Comparison of ENCODE assay signal across 10 cellular contexts in the genomic region with DNA sequence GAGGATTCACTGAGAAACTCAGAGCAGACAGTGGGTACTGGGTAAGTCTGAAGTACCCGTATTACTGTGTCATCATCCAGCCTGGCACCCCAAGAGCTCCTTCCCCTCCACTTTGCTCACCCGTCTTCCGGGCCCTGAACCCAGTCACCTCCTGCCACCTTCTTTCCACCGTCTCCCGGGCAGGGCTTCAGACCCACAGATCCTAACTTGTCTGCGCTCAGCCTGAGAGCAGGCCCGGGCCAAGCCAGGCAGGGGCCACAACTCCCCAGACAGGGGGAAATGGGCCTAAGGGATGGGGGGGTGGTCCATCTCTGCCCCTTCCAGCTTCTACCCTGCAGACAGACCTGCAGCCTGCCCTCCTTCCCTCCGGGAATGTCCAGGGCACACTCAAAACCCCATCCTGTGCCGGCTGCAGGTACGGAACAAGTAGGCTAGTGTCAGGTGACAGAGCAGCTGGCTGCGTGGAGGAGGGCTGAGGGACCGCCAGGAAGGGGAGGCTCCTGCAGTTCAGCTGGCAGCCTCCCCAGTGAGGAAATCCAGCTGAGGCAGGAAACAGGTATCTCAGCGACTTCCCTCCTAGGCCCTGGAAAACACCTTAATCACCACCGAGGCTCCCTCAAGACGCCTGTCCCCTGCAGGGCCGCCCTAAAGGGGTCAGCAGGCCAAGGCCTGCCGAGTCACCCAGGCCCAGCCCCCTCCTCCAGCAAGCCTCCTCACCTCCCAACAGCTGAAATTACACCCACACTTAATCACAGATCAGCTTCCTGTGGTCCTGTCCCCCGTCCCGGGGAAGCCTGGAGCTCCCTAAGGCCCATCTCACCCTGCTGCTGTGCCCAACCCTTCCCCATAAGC. TPM values are rescaled to one million over a fixed set of nuclear protein-coding genes. Genes with fewer than 3 reads are reported as not detected.
DNase-seq lines count a peak whose midpoint lies in the region; ATAC-seq and TF ChIP-seq lines count a peak whose summit lies in the region.
"Had no signal": no experiment of that assay in that cellular context is flagged by ENCODE, and none has a peak within 500 bp of the region (broad histone marks: within the 10 kb centered on the region; RNA-seq: fewer than 3 reads in every experiment).

No MANE protein-coding gene starts in this region.

- H3K27me3 ChIP-seq in adipocyte (replicated peaks; ENCODE audit: control insufficient read depth, insufficient read depth, low read length), result no peaks in the 10 kb centered on the region
- H3K27me3 ChIP-seq in kidney epithelial cell (ENCODE audit: control insufficient read depth, insufficient read depth, low read length), result no peaks in the 10 kb centered on the region
- no peaks in the 10 kb centered on the region for H3K27me3 ChIP-seq in thyroid gland

- H3K9ac ChIP-seq in adipocyte (ENCODE audit: low read length), result peak overlapping the region; percentile 96

- H3K36me3 ChIP-seq in adipocyte (ENCODE audit: control insufficient read depth, insufficient read depth, low read length, severe bottlenecking), result peaks cover 15% of the 10 kb centered on the region
- peaks cover 3% of the 10 kb centered on the region for H3K36me3 ChIP-seq in kidney epithelial cell (ENCODE audit: control insufficient read depth, insufficient read depth, low read length)
- no peaks in the 10 kb centered on the region for H3K36me3 ChIP-seq in thyroid gland

- peak overlapping the region; percentile 89 to 98 (median 95) for H3K27ac ChIP-seq in thyroid gland
- H3K27ac ChIP-seq: HL-60 had no signal

- TF ChIP-seq POLR2A in thyroid gland (IDR thresholded peaks at IDR 0.05), result peak in 1 of 2 donors; percentile 80

- intact Hi-C loops in thyroid gland (cut with DNase I), result no loop called here

- H3K9me3 ChIP-seq in adipocyte (ENCODE audit: control insufficient read depth, low read length), result no peaks in the 10 kb centered on the region
- H3K9me3 ChIP-seq in thyroid gland, result no peaks in the 10 kb centered on the region

- no peak for TF ChIP-seq CTCF in kidney epithelial cell (IDR thresholded peaks at IDR 0.05; ENCODE audit: insufficient read depth, low read length, poor library complexity, severe bottlenecking)
- no peak for TF ChIP-seq CTCF in thyroid gland (IDR thresholded peaks at IDR 0.05)

- no peak for ATAC-seq in HG03280 (IDR thresholded peaks at IDR 0.05; ENCODE audit: unreplicated experiment)
- ATAC-seq in GM18858 (IDR thresholded peaks at IDR 0.05; ENCODE audit: unreplicated experiment), result no peak

- 32 to 37% methylated on average over 16 to 19 of the region's 19 CpGs for WGBS in thyroid gland, 2 donors

- peak; percentile 53 for DNase-seq in NCI-H146 (lab: John Stamatoyannopoulos, UW)
- no peak for DNase-seq in NCI-H146 treated with DMSO at 0.1 percent for 48 hours (lab: John Stamatoyannopoulos, UW; ENCODE audit: unreplicated experiment)
- no peak for DNase-seq in adipocyte (ENCODE audit: low read depth)
- DNase-seq in kidney epithelial cell (ENCODE audit: low read depth), result no peak
- DNase-seq in thyroid gland, result peak; percentile 89 to 94
- no peak for DNase-seq in activated CD4-positive, alpha-beta T cell treated with anti-CD3 and anti-CD28 coated beads for 48 hours
- DNase-seq: activated T-cell treated with anti-CD3 and anti-CD28 coated beads, Interleukin-2, amount 50 U/mL, for 1 hour had no signal

- H3K4me3 ChIP-seq in adipocyte (ENCODE audit: low read length) (peak overlapping the region; percentile 90), kidney epithelial cell (ENCODE audit: low read depth, low read length) (peak overlapping the region; percentile 19), thyroid gland (replicated peaks in 1 of 3) (peak overlapping the region in 1 of 3 donors; percentile 10)

- peaks cover 68% of the 10 kb centered on the region for H3K4me1 ChIP-seq in adipocyte (ENCODE audit: control insufficient read depth, insufficient read depth, low read length)
- peaks cover 60 to 78% of the 10 kb centered on the region in 2 donors for H3K4me1 ChIP-seq in thyroid gland

RNA-seq across cellular contexts. Expression of a gene that starts 3.5 kb away (rescaled TPM):
- total RNA-seq in kidney epithelial cell (122 and 152 TPM in 2 replicates), thyroid gland (100 to 1,000 TPM in 2 of 4 donors, 10 to 100 TPM in 2; 75.7 to 239 (median 96.8) TPM)

RNA-seq across cellular contexts. Expression of a gene that starts 43.2 kb away (rescaled TPM):
- total RNA-seq in kidney epithelial cell (not detected in 2 replicates), thyroid gland (not detected)

Comparison
In these comparisons a context has a peak if more than half of its experiments do, and no peak if none do; other contexts are left out.
1. DNase-seq: peak in NCI-H146 (single experiment) and thyroid gland (2 of 2); none in NCI-H146 treated with DMSO at 0.1 percent for 48 hours (single experiment), adipocyte (single experiment), kidney epithelial cell (single experiment) and activated CD4-positive, alpha-beta T cell treated with anti-CD3 and anti-CD28 coated beads for 48 hours (single experiment).